In the genomic region with DNA sequence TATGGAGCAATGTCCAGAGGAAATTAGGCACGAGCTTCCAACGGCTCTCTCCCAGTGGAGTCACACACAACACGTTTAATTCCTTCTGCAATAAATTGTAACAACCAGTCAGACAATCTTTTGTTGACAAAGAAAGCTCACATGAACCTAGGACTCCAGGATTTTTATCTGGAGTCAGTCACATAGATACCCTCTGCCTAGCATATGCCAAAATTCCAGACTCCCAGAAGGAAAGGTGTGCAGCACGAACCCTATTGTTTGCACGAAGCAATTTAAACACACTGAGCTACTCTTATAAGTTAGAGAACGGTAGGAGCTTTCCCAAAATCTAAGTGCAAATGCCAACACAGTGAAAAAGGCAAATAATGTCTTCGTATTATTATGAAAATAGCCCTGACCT, we compare ENCODE assay signal across 30 cellular contexts.
"Had no signal": no experiment of that assay in that cellular context is flagged by ENCODE, and none has a peak within 500 bp of the region (broad histone marks: within the 10 kb centered on the region; RNA-seq: fewer than 3 reads in every experiment).

No MANE protein-coding gene starts in this region.

- H3K9me3 ChIP-seq: adrenal gland had no signal

- H3K4me3 ChIP-seq: adrenal gland, body of pancreas, breast epithelium had no signal

- H3K4me1 ChIP-seq: body of pancreas, breast epithelium had no signal

- H3K27ac ChIP-seq: adrenal gland, body of pancreas, brain microvascular endothelial cell, breast epithelium, WERI-Rb-1 had no signal

- H3K27me3 ChIP-seq: adrenal gland, body of pancreas, brain microvascular endothelial cell, breast epithelium had no signal

- DNase-seq: activated CD4-positive, alpha-beta memory T cell treated with anti-CD3 and anti-CD28 coated beads for 36 hours; activated CD4-positive, alpha-beta T cell treated with anti-CD3 and anti-CD28 coated beads for 1 hour; activated CD4-positive, alpha-beta T cell treated with anti-CD3 and anti-CD28 coated beads for 36 hours; activated CD4-positive, alpha-beta T cell treated with anti-CD3 and anti-CD28 coated beads, Interleukin-2, amount 10 ng/mL, durations not matched to agents 24 days and 14 days; activated CD4-positive, alpha-beta T cell treated with anti-CD3 and anti-CD28 coated beads, Interleukin-2, amount 50 U/mL, for 1 hour; activated CD4-positive, alpha-beta T cell treated with anti-CD3 and anti-CD28 coated beads, Interleukin-2, amount 50 U/mL, for 4 hours; activated CD4-positive, CD25-positive, alpha-beta regulatory T cell; activated CD8-positive, alpha-beta memory T cell treated with anti-CD3 and anti-CD28 coated beads, Interleukin-2, amount 50 U/mL, for 4 hours; activated CD8-positive, alpha-beta T cell treated with anti-CD3 and anti-CD28 coated beads for 36 hours; activated effector memory CD4-positive, alpha-beta T cell treated with anti-CD3 and anti-CD28 coated beads, Interleukin-2, amount 50 U/mL, for 16 hours; activated gamma-delta T cell treated with Interleukin-2 at 50 U/mL for 16 hours; activated naive CD4-positive, alpha-beta T cell; activated naive CD4-positive, alpha-beta T cell treated with anti-CD3 and anti-CD28 coated beads for 36 hours; activated naive CD4-positive, alpha-beta T cell treated with anti-CD3 and anti-CD28 coated beads, Interleukin-2, amount 50 U/mL, for 16 hours; activated naive CD8-positive, alpha-beta T cell treated with anti-CD3 and anti-CD28 coated beads for 36 hours; activated T-cell treated with anti-CD3 and anti-CD28 coated beads for 4 hours; activated T-cell treated with anti-CD3 and anti-CD28 coated beads, Interleukin-2, amount 50 U/mL, for 1 hour; activated T-cell treated with anti-CD3 and anti-CD28 coated beads, Interleukin-2, amount 50 U/mL, for 4 hours; activated T-cell treated with anti-CD3 and anti-CD28 coated beads, Interleukin-2, amount 50 U/mL, for 72 hours; adrenal gland; amniotic stem cell; aorta; body of pancreas; brain microvascular endothelial cell; central memory CD4-positive, alpha-beta T cell; T-helper 1 cell; T-helper 2 cell; T-helper 9 cell; WERI-Rb-1 had no signal
